14 cellular contexts compared by ENCODE assay signal in the genomic region with DNA sequence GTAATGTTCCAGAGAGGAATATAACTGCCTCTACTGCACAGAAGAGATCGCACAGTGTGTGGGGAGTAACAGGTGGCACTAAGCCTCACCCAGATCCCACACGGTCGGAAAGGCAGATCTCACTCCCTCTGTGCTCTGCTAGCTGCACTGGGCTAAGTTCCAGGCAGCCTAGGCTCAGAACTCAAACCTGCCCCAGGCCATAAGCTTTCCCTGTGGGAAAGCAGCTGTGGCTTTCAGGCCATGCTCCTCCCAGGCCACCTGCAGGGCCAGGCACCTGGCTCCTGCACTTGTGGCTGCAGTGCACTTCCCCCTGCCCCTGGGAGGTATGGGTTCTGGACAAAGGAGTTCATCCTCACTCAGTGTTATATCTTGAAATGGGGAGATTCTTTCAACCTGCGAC. TPM values are rescaled to one million over a fixed set of nuclear protein-coding genes. Genes with fewer than 3 reads are reported as not detected.
DNase-seq lines count a peak whose midpoint lies in the region; ATAC-seq lines count a peak whose summit lies in the region.
"Had no signal": no experiment of that assay in that cellular context is flagged by ENCODE, and none has a peak within 500 bp of the region (broad histone marks: within the 10 kb centered on the region; RNA-seq: fewer than 3 reads in every experiment).

No MANE protein-coding gene starts in this region.

- H3K27ac Mint-ChIP-seq in immature natural killer cell: no peak overlapping the region
- H3K27ac Mint-ChIP-seq: activated naive CD4-positive, alpha-beta T cell treated with anti-CD3 and anti-CD28 coated beads, Interleukin-2, amount 50 U/mL, for 24 hours; mesothelial cell of epicardium had no signal

- DNase-seq in left ventricle myocardium superior (no peak), cardiac septum (ENCODE audit: low spot score) (no peak), NCI-H2171 (lab: John Stamatoyannopoulos, UW) (peak; percentile 67), cerebellar nuclear complex (lab: John Stamatoyannopoulos, UW) (peak; percentile 9 to 54), germinal center (ENCODE audit: low spot score) (no peak), immature natural killer cell (no peak), T1000 (lab: John Stamatoyannopoulos, UW) (no peak)
- no peak for DNase-seq in activated CD4-positive, CD25-positive, alpha-beta regulatory T cell (lab: John Stamatoyannopoulos, UW)
- DNase-seq: erythroblast, NCI-H187, ovary had no signal

- H3K4me1 Mint-ChIP-seq in immature natural killer cell: peaks cover 14 to 24% of the 10 kb centered on the region in 2 donors
- H3K4me1 Mint-ChIP-seq: mesothelial cell of epicardium had no signal

- peak; percentile 49 for ATAC-seq in left ventricle myocardium superior

- H3K9me3 Mint-ChIP-seq in immature natural killer cell: peaks cover 0 to 19% (median 11%) of the 10 kb centered on the region in 6 donors

- H3K27me3 Mint-ChIP-seq in immature natural killer cell (ENCODE audit: low read depth in 3 of 3): peaks cover 0 to 1% (median 1%) of the 10 kb centered on the region in 3 donors
- H3K27me3 Mint-ChIP-seq: activated naive CD4-positive, alpha-beta T cell treated with anti-CD3 and anti-CD28 coated beads, Interleukin-2, amount 50 U/mL, for 24 hours; central memory CD8-positive, alpha-beta T cell had no signal

- peaks cover 41 to 68% (median 47%) of the 10 kb centered on the region in 3 donors for H3K36me3 Mint-ChIP-seq in immature natural killer cell

- H3K4me3 Mint-ChIP-seq in immature natural killer cell: no peak overlapping the region
- H3K4me3 Mint-ChIP-seq: activated naive CD4-positive, alpha-beta T cell treated with anti-CD3 and anti-CD28 coated beads, Interleukin-2, amount 50 U/mL, for 24 hours; central memory CD8-positive, alpha-beta T cell; mesothelial cell of epicardium had no signal

- intact Hi-C loops in left ventricle myocardium superior (cut with micrococcal nuclease) (no loop called here), cardiac septum (cut with DNase I) (no loop called here)

RNA-seq across cellular contexts. Expression of gene PCCB, which starts 27.5 kb away (rescaled TPM):
- total RNA-seq in left ventricle myocardium superior: 100 TPM
- total RNA-seq in cardiac septum: 91.3 TPM
- polyA plus RNA-seq in immature natural killer cell: 10 to 100 TPM; 41.8 to 73.3 (median 61.5) TPM

Comparison
In these comparisons a context has a peak if more than half of its experiments do, and no peak if none do; other contexts are left out.
1. DNase-seq: peak in NCI-H2171 (single experiment) and cerebellar nuclear complex (2 of 2); none in left ventricle myocardium superior (single experiment), cardiac septum (single experiment), activated CD4-positive, CD25-positive, alpha-beta regulatory T cell (0 of 4), germinal center (single experiment), immature natural killer cell (0 of 3) and T1000 (single experiment).